Comparison of ENCODE assay signal across 17 cellular contexts in the genomic region with DNA sequence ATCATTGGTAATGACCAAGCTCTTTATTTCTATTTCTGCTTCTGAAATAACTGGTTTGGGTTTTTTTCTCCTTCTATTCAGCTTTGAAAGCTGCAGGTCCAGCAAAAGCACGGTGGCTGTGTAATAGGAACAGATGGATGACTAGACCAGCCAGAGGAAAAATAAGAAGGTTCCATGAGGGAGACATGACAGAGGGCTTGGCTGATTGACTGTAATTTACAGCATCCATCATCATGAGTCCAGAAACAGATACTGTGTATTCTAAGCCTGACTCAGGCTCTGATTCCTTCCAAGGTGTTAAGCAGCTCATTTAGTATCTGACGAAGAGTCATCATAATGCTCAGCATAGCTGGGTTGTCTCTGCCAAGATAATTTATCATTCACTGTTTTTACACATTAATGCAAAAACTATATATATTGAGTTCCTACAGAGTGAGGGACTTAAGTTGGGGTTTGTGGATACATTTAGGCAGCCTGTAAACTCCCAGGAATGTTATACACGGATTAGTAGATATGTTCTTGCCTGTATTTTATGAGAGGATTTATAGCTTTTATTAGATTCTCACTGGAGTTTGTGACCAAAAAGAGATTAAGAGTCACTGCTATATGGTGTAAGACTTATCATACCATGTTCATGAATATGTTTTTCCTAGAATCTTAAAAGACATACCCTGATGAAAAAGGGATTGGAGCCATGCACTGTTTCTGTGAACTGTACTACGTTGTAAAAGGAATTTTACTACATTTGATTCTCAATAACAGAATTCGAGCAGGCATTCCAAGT.
"Had no signal": no experiment of that assay in that cellular context is flagged by ENCODE, and none has a peak within 500 bp of the region (broad histone marks: within the 10 kb centered on the region; RNA-seq: fewer than 3 reads in every experiment).

No MANE protein-coding gene starts in this region.

- H3K4me1 Mint-ChIP-seq: natural killer cell had no signal

- H3K36me3 Mint-ChIP-seq: natural killer cell had no signal

- H3K9me3 Mint-ChIP-seq: activated naive CD4-positive, alpha-beta T cell treated with anti-CD3 and anti-CD28 coated beads for 36 hours; activated T-helper 2 cell treated with anti-CD3 and anti-CD28 coated beads, Interferon-gamma antibody, Interleukin-2, Interleukin-4, amounts not matched to agents 10 μg/mL and 5 μg/mL and 100 μg/mL, durations not matched to agents 14 hours and 24 hours and 36 hours; natural killer cell; stimulated activated naive CD8-positive, alpha-beta T cell treated with anti-CD3 and anti-CD28 coated beads, Interleukin-15, Interleukin-2, amounts not matched to agents 100 ng/mL and 50 ng/mL, for 24 hours had no signal

- H3K4me1 ChIP-seq: colonic mucosa, upper lobe of left lung had no signal

- FAIRE-seq: endometrium, small intestine had no signal

- H3K4me3 ChIP-seq: colonic mucosa, upper lobe of left lung had no signal

- ATAC-seq: activated CD4-positive, CD25-positive, alpha-beta regulatory T cell treated with anti-CD3 and anti-CD28 coated beads, Interleukin-2, amount 50 U/mL, for 24 hours; natural killer cell; right cardiac atrium had no signal

- H3K36me3 ChIP-seq: colonic mucosa, upper lobe of left lung had no signal

- DNase-seq: activated CD4-positive, alpha-beta T cell treated with anti-CD3 and anti-CD28 coated beads, Interleukin-2, amount 50 U/mL, for 1 hour; activated CD8-positive, alpha-beta memory T cell treated with anti-CD3 and anti-CD28 coated beads for 24 hours; colonic mucosa; glutamatergic neuron; mesenchymal stem cell; natural killer cell; occipital lobe; right cardiac atrium; stimulated activated CD4-positive, alpha-beta T cell treated with anti-CD3 and anti-CD28 coated beads, Interleukin-4, amount 100 ng/mL, for 4 hours; stimulated activated CD8-positive, alpha-beta memory T cell treated with anti-CD3 and anti-CD28 coated beads, Interleukin-4, amount 100 ng/mL, for 48 hours; upper lobe of left lung had no signal

- H3K9me3 ChIP-seq: colonic mucosa, upper lobe of left lung had no signal

- H3K27me3 ChIP-seq: colonic mucosa, upper lobe of left lung had no signal

- H3K27ac Mint-ChIP-seq: activated naive CD4-positive, alpha-beta T cell treated with anti-CD3 and anti-CD28 coated beads for 36 hours; activated T-helper 2 cell treated with anti-CD3 and anti-CD28 coated beads, Interferon-gamma antibody, Interleukin-2, Interleukin-4, amounts not matched to agents 10 μg/mL and 5 μg/mL and 100 μg/mL, durations not matched to agents 14 hours and 24 hours and 36 hours; natural killer cell; stimulated activated naive CD8-positive, alpha-beta T cell treated with anti-CD3 and anti-CD28 coated beads, Interleukin-15, Interleukin-2, amounts not matched to agents 100 ng/mL and 50 ng/mL, for 24 hours had no signal

- H3K4me3 Mint-ChIP-seq: activated naive CD4-positive, alpha-beta T cell treated with anti-CD3 and anti-CD28 coated beads for 36 hours; natural killer cell; stimulated activated naive CD8-positive, alpha-beta T cell treated with anti-CD3 and anti-CD28 coated beads, Interleukin-15, Interleukin-2, amounts not matched to agents 100 ng/mL and 50 ng/mL, for 24 hours had no signal

- H3K27ac ChIP-seq: colonic mucosa, upper lobe of left lung had no signal
